In the genomic region with DNA sequence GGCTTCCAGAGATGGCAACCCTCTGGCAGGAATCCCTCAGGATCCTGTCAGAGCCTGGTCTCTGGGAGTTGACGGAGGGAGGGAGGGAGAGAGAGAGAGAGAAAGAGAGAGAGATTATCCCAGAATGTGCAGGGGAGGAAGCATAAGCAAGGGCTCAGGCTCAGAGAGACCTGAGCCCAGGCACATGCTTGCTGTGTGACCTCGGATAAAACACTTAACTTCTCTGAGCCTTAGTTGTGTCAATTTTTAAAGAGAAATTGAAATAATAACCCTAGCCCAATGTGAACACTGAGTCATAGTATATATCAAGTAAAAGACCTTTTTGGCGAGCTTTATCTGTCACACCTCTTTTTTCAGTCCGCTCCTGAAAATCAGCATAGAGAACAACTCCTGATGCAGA, we compare ENCODE assay signal across 8 cellular contexts. TPM values are rescaled to one million over a fixed set of nuclear protein-coding genes. Genes with fewer than 3 reads are reported as not detected.
DNase-seq lines count a peak whose midpoint lies in the region; ATAC-seq and TF ChIP-seq lines count a peak whose summit lies in the region.

No MANE protein-coding gene starts in this region.

- in situ Hi-C loops in gastrocnemius medialis (cut with MboI; ENCODE audit: low sequenced_read_pairs in 4 of 4): loop anchor here in 1 of 4 donors (25.0 kb wide), 1 partner anchor 222 kb away; a partner anchor contains a TSS

- DNase-seq in GM12865 (ENCODE audit: low read depth) (no peak), fibroblast of the aortic adventitia (ENCODE audit: low read depth) (no peak), gastrocnemius medialis (no peak), DMS153 (lab: John Stamatoyannopoulos, UW) (no peak), DMS79 treated with DMSO at 0.1 percent for 48 hours (lab: John Stamatoyannopoulos, UW) (no peak), dedifferentiated amniotic fluid mesenchymal stem cell (ENCODE audit: extremely low spot score) (no peak), NCI-H146 treated with DMSO at 0.1 percent for 48 hours (lab: John Stamatoyannopoulos, UW; ENCODE audit: unreplicated experiment) (no peak)

- intact Hi-C loops in gastrocnemius medialis (cut with DNase I; ENCODE audit: low total_unique reads): no loop called here

- no peaks in the 10 kb centered on the region for H3K4me1 ChIP-seq in gastrocnemius medialis

- no peak for TF ChIP-seq POLR2A in gastrocnemius medialis (IDR thresholded peaks at IDR 0.05)

- ATAC-seq in gastrocnemius medialis: no peak

- peak overlapping the region; percentile 67 for H3K4me3 ChIP-seq in GM12865 (ENCODE audit: low read depth, low read length)
- peak overlapping the region; percentile 67; the same call in 1 of the 2 replicates for H3K4me3 ChIP-seq in WI38 (ENCODE audit: low read depth, low read length)
- peak overlapping the region; percentile 76 for H3K4me3 ChIP-seq in fibroblast of the aortic adventitia (ENCODE audit: low read depth, low read length)
- peak overlapping the region; percentile 71 to 79 (median 76) for H3K4me3 ChIP-seq in gastrocnemius medialis

- no peaks in the 10 kb centered on the region for H3K9me3 ChIP-seq in gastrocnemius medialis

- H3K36me3 ChIP-seq in gastrocnemius medialis: no peaks in the 10 kb centered on the region

- no peak for TF ChIP-seq CTCF in GM12865 (IDR thresholded peaks at IDR 0.05; ENCODE audit: insufficient read depth, low read depth, low read length, missing control alignments)
- no peak for TF ChIP-seq CTCF in WI38 (IDR thresholded peaks at IDR 0.05; ENCODE audit: low read depth, low read length)
- no peak for TF ChIP-seq CTCF in fibroblast of the aortic adventitia (IDR thresholded peaks at IDR 0.05; ENCODE audit: insufficient read depth, low read length)
- no peak for TF ChIP-seq CTCF in gastrocnemius medialis (IDR thresholded peaks at IDR 0.05 in 4 of 5, conservative IDR thresholded peaks at IDR 0.05 in 1 of 5)

- peak overlapping the region; percentile 77 to 85 (median 84) for H3K27ac ChIP-seq in gastrocnemius medialis

- H3K27me3 ChIP-seq in gastrocnemius medialis: no peaks in the 10 kb centered on the region

RNA-seq across cellular contexts. Expression of a gene that starts 0.5 kb away (rescaled TPM):
- total RNA-seq in fibroblast of the aortic adventitia (ENCODE audit: low replicate concordance): 2.2 and 3.8 TPM in 2 replicates
- 1 to 10 TPM in 1 of 4 donors, under 1 TPM in 3; 0.09 to 1.2 (median 0.57) TPM for total RNA-seq in gastrocnemius medialis

RNA-seq across cellular contexts. Expression of a gene that starts 38.2 kb away (rescaled TPM):
- 11.4 and 26.1 TPM in 2 replicates for total RNA-seq in fibroblast of the aortic adventitia (ENCODE audit: low replicate concordance)
- total RNA-seq in gastrocnemius medialis: 10 to 100 TPM in 3 of 4 donors, 1 to 10 TPM in 1; 7.9 to 15.2 (median 13.0) TPM
